31 cellular contexts compared by ENCODE assay signal in the genomic region with DNA sequence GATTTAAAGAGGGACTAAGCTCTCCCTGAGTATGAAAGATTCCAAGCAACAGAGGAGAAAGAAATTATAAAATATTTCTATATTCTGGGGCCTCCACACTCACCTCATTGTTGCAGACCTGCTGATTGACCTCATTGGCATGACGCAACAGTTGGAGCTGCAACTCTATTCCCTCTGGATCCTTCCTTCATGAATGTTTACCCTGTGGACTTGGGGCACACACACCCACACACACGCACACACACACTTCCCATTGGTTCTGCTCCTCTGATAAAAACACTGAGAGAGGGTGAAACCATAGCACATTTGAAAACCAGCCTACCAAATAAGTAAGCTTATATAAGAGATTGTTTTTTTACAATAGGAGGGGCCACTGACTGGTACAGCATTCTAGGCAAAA.
"Had no signal": no experiment of that assay in that cellular context is flagged by ENCODE, and none has a peak within 500 bp of the region (broad histone marks: within the 10 kb centered on the region; RNA-seq: fewer than 3 reads in every experiment).

No MANE protein-coding gene starts in this region.

- ATAC-seq: activated CD4-positive, alpha-beta T cell treated with anti-CD3 and anti-CD28 coated beads for 36 hours; activated CD8-positive, alpha-beta memory T cell treated with anti-CD3 and anti-CD28 coated beads, Interleukin-2, amount 10 ng/mL, durations not matched to agents 7 days and 5 days; activated CD8-positive, alpha-beta T cell treated with anti-CD3 and anti-CD28 coated beads, Interleukin-2, amount 10 ng/mL, durations not matched to agents 7 days and 5 days; activated naive CD8-positive, alpha-beta T cell treated with anti-CD3 and anti-CD28 coated beads, Interleukin-2, amount 50 U/mL, for 24 hours; body of pancreas; esophagus mucosa; foreskin keratinocyte; gastrocnemius medialis; heart left ventricle had no signal

- H3K27ac Mint-ChIP-seq: activated CD4-positive, alpha-beta memory T cell treated with anti-CD3 and anti-CD28 coated beads for 36 hours; activated CD4-positive, alpha-beta T cell treated with anti-CD3 and anti-CD28 coated beads for 36 hours; activated CD4-positive, alpha-beta T cell treated with anti-CD3 and anti-CD28 coated beads, Interleukin-2, amount 10 ng/mL, durations not matched to agents 24 days and 14 days; activated CD8-positive, alpha-beta memory T cell treated with anti-CD3 and anti-CD28 coated beads, Interleukin-2, amount 10 ng/mL, durations not matched to agents 7 days and 5 days; activated CD8-positive, alpha-beta T cell treated with anti-CD3 and anti-CD28 coated beads, Interleukin-2, amount 10 ng/mL, durations not matched to agents 7 days and 5 days; activated naive CD4-positive, alpha-beta T cell treated with anti-CD3 and anti-CD28 coated beads for 36 hours; activated naive CD4-positive, alpha-beta T cell treated with anti-CD3 and anti-CD28 coated beads, Interleukin-2, amount 50 U/mL, for 24 hours; activated naive CD8-positive, alpha-beta T cell treated with anti-CD3 and anti-CD28 coated beads for 36 hours; activated naive CD8-positive, alpha-beta T cell treated with anti-CD3 and anti-CD28 coated beads, Interleukin-2, amount 50 U/mL, for 24 hours; activated T-helper 1 cell treated with anti-CD3 and anti-CD28 coated beads, Interleukin-12 subunit alpha, Interleukin-12 subunit beta, Interleukin-2, Interleukin-4 antibody, amounts not matched to agents 30 ng/mL and 10 ng/mL and 1 ng/mL, durations not matched to agents 14 hours and 24 hours and 36 hours; activated T-helper 2 cell treated with anti-CD3 and anti-CD28 coated beads, Interferon-gamma antibody, Interleukin-2, Interleukin-4, amounts not matched to agents 10 μg/mL and 5 μg/mL and 100 μg/mL, durations not matched to agents 14 hours and 24 hours and 36 hours had no signal

- H3K27me3 Mint-ChIP-seq: activated CD4-positive, alpha-beta memory T cell treated with anti-CD3 and anti-CD28 coated beads for 36 hours; activated CD4-positive, alpha-beta T cell treated with anti-CD3 and anti-CD28 coated beads for 36 hours; activated CD4-positive, alpha-beta T cell treated with anti-CD3 and anti-CD28 coated beads, Interleukin-2, amount 10 ng/mL, durations not matched to agents 24 days and 14 days; activated CD8-positive, alpha-beta memory T cell treated with anti-CD3 and anti-CD28 coated beads, Interleukin-2, amount 10 ng/mL, durations not matched to agents 7 days and 5 days; activated naive CD4-positive, alpha-beta T cell treated with anti-CD3 and anti-CD28 coated beads, Interleukin-2, amount 50 U/mL, for 24 hours; activated naive CD8-positive, alpha-beta T cell treated with anti-CD3 and anti-CD28 coated beads for 36 hours; activated naive CD8-positive, alpha-beta T cell treated with anti-CD3 and anti-CD28 coated beads, Interleukin-2, amount 50 U/mL, for 24 hours had no signal

- H3K27ac ChIP-seq: adrenal gland, body of pancreas, foreskin keratinocyte, gastrocnemius medialis, heart left ventricle had no signal

- H3K9me3 Mint-ChIP-seq: activated CD4-positive, alpha-beta T cell treated with anti-CD3 and anti-CD28 coated beads, Interleukin-2, amount 10 ng/mL, durations not matched to agents 24 days and 14 days; activated naive CD4-positive, alpha-beta T cell treated with anti-CD3 and anti-CD28 coated beads for 36 hours; activated naive CD4-positive, alpha-beta T cell treated with anti-CD3 and anti-CD28 coated beads, Interleukin-2, amount 50 U/mL, for 24 hours; activated T-helper 2 cell treated with anti-CD3 and anti-CD28 coated beads, Interferon-gamma antibody, Interleukin-2, Interleukin-4, amounts not matched to agents 10 μg/mL and 5 μg/mL and 100 μg/mL, durations not matched to agents 14 hours and 24 hours and 36 hours had no signal

- DNase-seq: activated CD4-positive, alpha-beta memory T cell treated with anti-CD3 and anti-CD28 coated beads for 36 hours; activated CD4-positive, alpha-beta T cell treated with anti-CD3 and anti-CD28 coated beads for 36 hours; activated CD4-positive, alpha-beta T cell treated with anti-CD3 and anti-CD28 coated beads, Interleukin-2, amount 10 ng/mL, durations not matched to agents 24 days and 14 days; activated CD4-positive, CD25-positive, alpha-beta regulatory T cell; activated CD4-positive, CD25-positive, alpha-beta regulatory T cell treated with anti-CD3 and anti-CD28 coated beads, Interleukin-2, amount 50 U/mL, for 72 hours; activated CD8-positive, alpha-beta memory T cell treated with anti-CD3 and anti-CD28 coated beads, Interleukin-2, amount 10 ng/mL, durations not matched to agents 7 days and 5 days; activated CD8-positive, alpha-beta memory T cell treated with anti-CD3 and anti-CD28 coated beads, Interleukin-2, amount 50 U/mL, for 4 hours; activated CD8-positive, alpha-beta T cell treated with anti-CD3 and anti-CD28 coated beads, Interleukin-2, amount 10 ng/mL, durations not matched to agents 7 days and 5 days; activated effector memory CD4-positive, alpha-beta T cell treated with anti-CD3 and anti-CD28 coated beads, Interleukin-2, amount 50 U/mL, for 16 hours; activated naive CD4-positive, alpha-beta T cell treated with anti-CD3 and anti-CD28 coated beads for 36 hours; activated naive CD8-positive, alpha-beta T cell treated with anti-CD3 and anti-CD28 coated beads for 36 hours; activated naive CD8-positive, alpha-beta T cell treated with anti-CD3 and anti-CD28 coated beads, Interleukin-2, amount 50 U/mL, for 24 hours; activated T-cell treated with anti-CD3 and anti-CD28 coated beads, Interleukin-2, amount 50 U/mL, for 1 hour; activated T-cell treated with anti-CD3 and anti-CD28 coated beads, Interleukin-2, amount 50 U/mL, for 48 hours; adrenal gland; amygdala; aorta; body of pancreas; caudate nucleus; cortex of kidney; dermis blood vessel endothelial cell; effector CD4-positive, alpha-beta T cell; foreskin keratinocyte; gastrocnemius medialis; glutamatergic neuron; heart left ventricle; T-helper 2 cell had no signal

- H3K27me3 ChIP-seq: adrenal gland, body of pancreas, foreskin keratinocyte, gastrocnemius medialis had no signal

- H3K36me3 Mint-ChIP-seq: activated CD4-positive, alpha-beta memory T cell treated with anti-CD3 and anti-CD28 coated beads for 36 hours; activated CD8-positive, alpha-beta memory T cell treated with anti-CD3 and anti-CD28 coated beads, Interleukin-2, amount 10 ng/mL, durations not matched to agents 7 days and 5 days; activated naive CD4-positive, alpha-beta T cell treated with anti-CD3 and anti-CD28 coated beads, Interleukin-2, amount 50 U/mL, for 24 hours; activated naive CD8-positive, alpha-beta T cell treated with anti-CD3 and anti-CD28 coated beads for 36 hours had no signal

- H3K4me1 Mint-ChIP-seq: activated CD4-positive, alpha-beta T cell treated with anti-CD3 and anti-CD28 coated beads for 36 hours; activated CD4-positive, alpha-beta T cell treated with anti-CD3 and anti-CD28 coated beads, Interleukin-2, amount 10 ng/mL, durations not matched to agents 24 days and 14 days; activated CD8-positive, alpha-beta memory T cell treated with anti-CD3 and anti-CD28 coated beads, Interleukin-2, amount 10 ng/mL, durations not matched to agents 7 days and 5 days; activated naive CD4-positive, alpha-beta T cell treated with anti-CD3 and anti-CD28 coated beads, Interleukin-2, amount 50 U/mL, for 24 hours; activated naive CD8-positive, alpha-beta T cell treated with anti-CD3 and anti-CD28 coated beads for 36 hours; activated naive CD8-positive, alpha-beta T cell treated with anti-CD3 and anti-CD28 coated beads, Interleukin-2, amount 50 U/mL, for 24 hours had no signal

- H3K36me3 ChIP-seq: adrenal gland, gastrocnemius medialis, heart left ventricle had no signal

- H3K4me3 ChIP-seq: adrenal gland, body of pancreas, gastrocnemius medialis, heart left ventricle had no signal

- H3K4me3 Mint-ChIP-seq: activated CD4-positive, alpha-beta memory T cell treated with anti-CD3 and anti-CD28 coated beads for 36 hours; activated CD4-positive, alpha-beta T cell treated with anti-CD3 and anti-CD28 coated beads for 36 hours; activated CD4-positive, alpha-beta T cell treated with anti-CD3 and anti-CD28 coated beads, Interleukin-2, amount 10 ng/mL, durations not matched to agents 24 days and 14 days; activated CD8-positive, alpha-beta memory T cell treated with anti-CD3 and anti-CD28 coated beads, Interleukin-2, amount 10 ng/mL, durations not matched to agents 7 days and 5 days; activated CD8-positive, alpha-beta T cell treated with anti-CD3 and anti-CD28 coated beads, Interleukin-2, amount 10 ng/mL, durations not matched to agents 7 days and 5 days; activated naive CD4-positive, alpha-beta T cell treated with anti-CD3 and anti-CD28 coated beads for 36 hours; activated naive CD4-positive, alpha-beta T cell treated with anti-CD3 and anti-CD28 coated beads, Interleukin-2, amount 50 U/mL, for 24 hours; activated naive CD8-positive, alpha-beta T cell treated with anti-CD3 and anti-CD28 coated beads for 36 hours; activated naive CD8-positive, alpha-beta T cell treated with anti-CD3 and anti-CD28 coated beads, Interleukin-2, amount 50 U/mL, for 24 hours; activated T-helper 1 cell treated with anti-CD3 and anti-CD28 coated beads, Interleukin-12 subunit alpha, Interleukin-12 subunit beta, Interleukin-2, Interleukin-4 antibody, amounts not matched to agents 30 ng/mL and 10 ng/mL and 1 ng/mL, durations not matched to agents 14 hours and 24 hours and 36 hours had no signal

- H3K9me3 ChIP-seq: adrenal gland, body of pancreas, gastrocnemius medialis, heart left ventricle had no signal

- H3K4me1 ChIP-seq: adrenal gland, body of pancreas, foreskin keratinocyte, gastrocnemius medialis had no signal
